In genomic region chr13:66329988-66330429, GRCh38 we compare ENCODE assay signal across 17 cellular contexts.
DNase-seq lines count a peak whose midpoint lies in the region; ATAC-seq and TF ChIP-seq lines count a peak whose summit lies in the region.
"Had no signal": no experiment of that assay in that cellular context is flagged by ENCODE, and none has a peak within 500 bp of the region (broad histone marks: within the 10 kb centered on the region; RNA-seq: fewer than 3 reads in every experiment).

No MANE protein-coding gene starts in this region.

- H3K36me3 Mint-ChIP-seq in WTC11, result no peaks in the 10 kb centered on the region
- H3K36me3 Mint-ChIP-seq: natural killer cell had no signal

- no peak overlapping the region for H3K9ac ChIP-seq in DND-41 (ENCODE audit: low read depth, low read length)
- H3K9ac ChIP-seq in smooth muscle cell (ENCODE audit: low read depth), result no peak overlapping the region

- H3K27me3 ChIP-seq in DND-41 (ENCODE audit: insufficient read depth, low read length, poor library complexity), result no peaks in the 10 kb centered on the region
- H3K27me3 ChIP-seq in smooth muscle cell (ENCODE audit: low read depth), result no peaks in the 10 kb centered on the region
- H3K27me3 ChIP-seq: SJSA1, spleen, uterus had no signal

- H3K27me3 Mint-ChIP-seq in WTC11 (ENCODE audit: low read depth), result no peaks in the 10 kb centered on the region
- H3K27me3 Mint-ChIP-seq: activated CD4-positive, alpha-beta T cell treated with anti-CD3 and anti-CD28 coated beads, Interleukin-2, amount 10 ng/mL, durations not matched to agents 7 days and 5 days; B cell had no signal

- POLR2A ChIA-PET in WTC11 (lab: Charles Lee), result no interaction called here

- no peaks in the 10 kb centered on the region for H3F3A ChIP-seq in smooth muscle cell (ENCODE audit: low read depth)

- DNase-seq in DND-41 (no peak), RKO (ENCODE audit: low spot score) (peak; percentile 11), foreskin fibroblast (peak; percentile 59 to 73), smooth muscle cell (lab: John Stamatoyannopoulos, UW; ENCODE audit: unreplicated experiment) (no peak), islet precursor cell (no peak), hippocampal formation (lab: John Stamatoyannopoulos, UW) (no peak), WTC11 (ENCODE audit: low spot score) (no peak)
- DNase-seq: activated CD4-positive, alpha-beta T cell treated with anti-CD3 and anti-CD28 coated beads, Interleukin-2, amount 10 ng/mL, durations not matched to agents 7 days and 5 days; activated gamma-delta T cell treated with Interleukin-2 at 50 U/mL for 16 hours; kidney glomerular epithelial cell; natural killer cell; NCI-H2171; spleen; uterus had no signal

- H4K20me1 ChIP-seq in DND-41 (ENCODE audit: insufficient read depth, low read length) (no peaks in the 10 kb centered on the region), smooth muscle cell (ENCODE audit: low read depth) (no peaks in the 10 kb centered on the region)

- CTCF ChIA-PET in WTC11 (lab: Charles Lee), result no interaction called here

- ATAC-seq in DND-41 (ENCODE audit: insufficient read depth, low read depth) (peak; percentile 29; the same call in 1 of the 3 replicates), HG03442 (IDR thresholded peaks at IDR 0.05; ENCODE audit: unreplicated experiment) (peak; percentile 63), WTC11 (no peak)
- ATAC-seq: natural killer cell had no signal

- H3K9me3 ChIP-seq in DND-41 (ENCODE audit: insufficient read depth, low read length, severe bottlenecking) (no peaks in the 10 kb centered on the region), smooth muscle cell (replicated peaks; ENCODE audit: low read depth) (no peaks in the 10 kb centered on the region)
- H3K9me3 ChIP-seq: SJSA1, spleen, uterus had no signal

- H2AFZ ChIP-seq in DND-41 (ENCODE audit: low read depth, low read length) (peak overlapping the region; percentile 54; the same call in 1 of the 2 replicates), smooth muscle cell (ENCODE audit: low read depth) (no peak overlapping the region)

- H3K79me2 ChIP-seq in DND-41 (ENCODE audit: insufficient read depth, low read length), result no peaks in the 10 kb centered on the region
- no peaks in the 10 kb centered on the region for H3K79me2 ChIP-seq in smooth muscle cell (ENCODE audit: low read depth)

- WGBS in smooth muscle cell (ENCODE audit: low lambda C conversion rate), result 95% methylated on average over 1 of the region's 1 CpG

- H3K4me3 ChIP-seq in DND-41 (ENCODE audit: low read depth in 1 of 2, low read length in 2 of 2) (no peak overlapping the region), foreskin fibroblast (ENCODE audit: low read depth in 1 of 2, low read length in 2 of 2) (no peak overlapping the region), smooth muscle cell (no peak overlapping the region)
- H3K4me3 ChIP-seq: SJSA1, spleen, uterus had no signal

- H3K36me3 ChIP-seq in DND-41 (ENCODE audit: insufficient read depth, low read length) (no peaks in the 10 kb centered on the region), smooth muscle cell (ENCODE audit: low read depth) (no peaks in the 10 kb centered on the region)
- H3K36me3 ChIP-seq: SJSA1, spleen, uterus had no signal

- H3K4me3 Mint-ChIP-seq in WTC11, result no peak overlapping the region
- H3K4me3 Mint-ChIP-seq: activated CD4-positive, alpha-beta T cell treated with anti-CD3 and anti-CD28 coated beads, Interleukin-2, amount 10 ng/mL, durations not matched to agents 7 days and 5 days; B cell; natural killer cell had no signal

- peaks cover 4% of the 10 kb centered on the region; the same call in 1 of the 2 replicates for H3K4me1 Mint-ChIP-seq in WTC11
- H3K4me1 Mint-ChIP-seq: activated CD4-positive, alpha-beta T cell treated with anti-CD3 and anti-CD28 coated beads, Interleukin-2, amount 10 ng/mL, durations not matched to agents 7 days and 5 days; natural killer cell had no signal

- no peak overlapping the region for H3K27ac Mint-ChIP-seq in WTC11
- H3K27ac Mint-ChIP-seq: activated CD4-positive, alpha-beta T cell treated with anti-CD3 and anti-CD28 coated beads, Interleukin-2, amount 10 ng/mL, durations not matched to agents 7 days and 5 days; B cell; natural killer cell had no signal

- H3K4me2 ChIP-seq in DND-41 (ENCODE audit: insufficient read depth, low read length) (no peak overlapping the region), smooth muscle cell (no peak overlapping the region)

- H3K4me1 ChIP-seq in DND-41 (ENCODE audit: insufficient read depth, low read length) (peaks cover 8% of the 10 kb centered on the region; the same call in 1 of the 2 replicates), smooth muscle cell (ENCODE audit: low read depth) (no peaks in the 10 kb centered on the region)
- H3K4me1 ChIP-seq: SJSA1, spleen, uterus had no signal

- H3K9me3 Mint-ChIP-seq in WTC11, result 0 out of 2 replicates have a peak, but pooled peaks cover 7% of the 10 kb centered on the region
- H3K9me3 Mint-ChIP-seq: activated CD4-positive, alpha-beta T cell treated with anti-CD3 and anti-CD28 coated beads, Interleukin-2, amount 10 ng/mL, durations not matched to agents 7 days and 5 days; natural killer cell had no signal

- no peak for TF ChIP-seq CTCF in DND-41 (IDR thresholded peaks at IDR 0.05; ENCODE audit: borderline replicate concordance, extremely low read depth, low read length, poor library complexity, severe bottlenecking)
- TF ChIP-seq CTCF in foreskin fibroblast (IDR thresholded peaks at IDR 0.05; ENCODE audit: low read depth, low read length), result no peak
- no peak for TF ChIP-seq CTCF in smooth muscle cell (IDR thresholded peaks at IDR 0.05; ENCODE audit: borderline replicate concordance, insufficient read depth, poor library complexity, severe bottlenecking)
- no peak for TF ChIP-seq CTCF in WTC11 (IDR thresholded peaks at IDR 0.05)

- H3K27ac ChIP-seq in DND-41 (ENCODE audit: low read length), result no peak overlapping the region
- no peak overlapping the region for H3K27ac ChIP-seq in smooth muscle cell (ENCODE audit: low read depth)
- H3K27ac ChIP-seq: SJSA1, spleen, uterus had no signal

TF ChIP-seq in WTC11, 78 proteins besides CTCF, POLR2A, EP300 and RAD21 (continues in another document):
- TF ChIP-seq ZNF317 (CRISPR knock-in tag; IDR thresholded peaks at IDR 0.05; ENCODE audit: borderline replicate concordance, low read depth) (no peak), KAT7 (CRISPR knock-in tag; IDR thresholded peaks at IDR 0.05; ENCODE audit: borderline replicate concordance) (no peak), RORB (CRISPR knock-in tag; IDR thresholded peaks at IDR 0.05) (no peak), ZNF425 (CRISPR knock-in tag; conservative IDR thresholded peaks at IDR 0.05) (no peak), ZSCAN18 (CRISPR knock-in tag; IDR thresholded peaks at IDR 0.05) (no peak), NR3C1 (CRISPR knock-in tag; conservative IDR thresholded peaks at IDR 0.05; ENCODE audit: low read depth) (no peak), E2F4 (CRISPR knock-in tag; IDR thresholded peaks at IDR 0.05; ENCODE audit: borderline replicate concordance, low read depth) (no peak), GABPB1 (CRISPR knock-in tag; IDR thresholded peaks at IDR 0.05) (no peak), ZBTB43 (CRISPR knock-in tag; IDR thresholded peaks at IDR 0.05) (no peak), MYBL2 (CRISPR knock-in tag; IDR thresholded peaks at IDR 0.05) (no peak), ESRRA (CRISPR knock-in tag; IDR thresholded peaks at IDR 0.05; ENCODE audit: borderline replicate concordance) (no peak), ATF1 (CRISPR knock-in tag; IDR thresholded peaks at IDR 0.05) (no peak)

Comparison
In these comparisons a context has a peak if more than half of its experiments do, and no peak if none do; other contexts are left out.
1. DNase-seq: peak in RKO (single experiment) and foreskin fibroblast (2 of 2); none in DND-41 (single experiment), smooth muscle cell (single experiment), islet precursor cell (single experiment), hippocampal formation (0 of 2) and WTC11 (single experiment).